Comparison of ENCODE assay signal across 11 cellular contexts in the genomic region with DNA sequence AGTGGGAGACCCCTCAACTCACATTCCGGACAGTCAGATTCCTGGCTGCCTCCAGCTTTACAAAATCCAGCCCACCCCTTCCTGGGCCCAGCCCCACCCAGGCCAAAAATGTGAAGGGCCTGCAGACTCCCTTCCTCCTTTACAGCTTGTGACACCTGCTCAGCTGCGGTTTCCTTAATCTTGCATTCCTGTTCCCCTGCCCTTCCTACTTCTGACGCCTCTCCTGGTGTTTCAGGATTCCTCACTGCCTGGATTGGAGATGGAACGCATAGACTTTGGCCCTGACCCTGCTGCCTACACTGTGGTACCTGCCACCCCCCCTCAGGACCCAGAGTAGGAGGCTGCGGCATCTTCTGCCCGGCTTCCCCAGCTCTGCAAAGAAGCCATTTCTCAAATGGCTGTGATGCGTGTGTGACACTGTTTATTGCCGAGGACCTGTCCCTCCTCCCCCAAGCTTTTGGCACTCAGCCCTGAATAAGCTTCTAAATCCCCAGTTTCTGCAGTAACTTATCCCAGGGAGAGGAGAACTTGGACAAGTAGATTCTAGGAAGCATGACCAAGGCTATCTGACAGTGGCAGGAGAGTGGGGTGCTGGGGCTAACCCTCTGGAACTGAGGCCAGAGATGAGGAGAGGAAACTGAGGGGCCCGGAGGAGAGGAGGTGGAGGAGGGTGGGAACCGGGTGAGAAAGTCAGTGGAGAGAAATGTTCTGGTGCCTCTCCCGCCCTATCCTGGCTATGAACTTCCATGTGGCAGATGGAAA. TPM values are rescaled to one million over a fixed set of nuclear protein-coding genes. Genes with fewer than 3 reads are reported as not detected.
DNase-seq lines count a peak whose midpoint lies in the region; ATAC-seq, FAIRE-seq and TF ChIP-seq lines count a peak whose summit lies in the region.
"Had no signal": no experiment of that assay in that cellular context is flagged by ENCODE, and none has a peak within 500 bp of the region (broad histone marks: within the 10 kb centered on the region; RNA-seq: fewer than 3 reads in every experiment).

No MANE protein-coding gene starts in this region.

- no peak overlapping the region for H3K4me3 Mint-ChIP-seq in effector memory CD8-positive, alpha-beta T cell
- H3K4me3 Mint-ChIP-seq: memory B cell had no signal

- TF ChIP-seq CTCF in heart left ventricle (IDR thresholded peaks at IDR 0.05), result no peak

- H3K36me3 ChIP-seq in adipocyte (ENCODE audit: control insufficient read depth, insufficient read depth, low read length, severe bottlenecking), result no peaks in the 10 kb centered on the region
- no peaks in the 10 kb centered on the region for H3K36me3 ChIP-seq in heart left ventricle
- no peaks in the 10 kb centered on the region for H3K36me3 ChIP-seq in small intestine (ENCODE audit: control insufficient read depth in 2 of 2, insufficient read depth in 2 of 2, low read length in 2 of 2)
- H3K36me3 ChIP-seq: brain microvascular endothelial cell had no signal

- whole genome bisulfite sequencing in heart left ventricle, 4 donors, result 31 to 45% (median 37%) methylated on average over 11 of the region's 11 CpGs
- WGBS in small intestine, 3 donors, result 21 to 45% (median 36%) methylated on average over 11 of the region's 11 CpGs

- peak; percentile 34 for DNase-seq in M059J (ENCODE audit: low read depth)
- no peak for DNase-seq in adipocyte (ENCODE audit: low read depth)
- DNase-seq in heart left ventricle, result no peak
- DNase-seq in small intestine, result peak; percentile 25
- no peak for DNase-seq in iPS-NIHi11 (ENCODE audit: low spot score)
- DNase-seq in effector memory CD8-positive, alpha-beta T cell, result no peak
- DNase-seq in sciatic nerve (ENCODE audit: low spot score), result no peak

- no peak for TF ChIP-seq POLR2A in heart left ventricle (IDR thresholded peaks at IDR 0.05)

- no peak for FAIRE-seq in small intestine (lab: Jason Lieb, UNC)

- H3K4me1 Mint-ChIP-seq in effector memory CD8-positive, alpha-beta T cell (ENCODE audit: low read depth in 2 of 2), result peaks cover 3% of the 10 kb centered on the region in 2 donors
- H3K4me1 Mint-ChIP-seq: CD4-positive, alpha-beta memory T cell had no signal

- peaks cover 33% of the 10 kb centered on the region for H3K4me1 ChIP-seq in adipocyte (ENCODE audit: control insufficient read depth, insufficient read depth, low read length)
- peaks cover 4 to 42% (median 29%) of the 10 kb centered on the region in 12 donors for H3K4me1 ChIP-seq in heart left ventricle
- peaks cover 0 to 1% of the 10 kb centered on the region in 2 donors for H3K4me1 ChIP-seq in small intestine (ENCODE audit: control insufficient read depth in 2 of 2, insufficient read depth in 1 of 2, low read depth in 1 of 2, low read length in 1 of 2)

- H3K9ac ChIP-seq in adipocyte (ENCODE audit: low read length), result peak overlapping the region; percentile 44

- intact Hi-C loops in heart left ventricle (cut with DNase I), result loop anchor here (1.0 to 10.0 kb wide), 11 partner anchors 75 to 205 kb away; a partner anchor contains a TSS
- intact Hi-C loops in sciatic nerve (cut with DNase I), result loop anchor here (10.0 kb wide), 1 partner anchor 187 kb away; a partner anchor contains a TSS

- H3K27ac Mint-ChIP-seq in effector memory CD8-positive, alpha-beta T cell, result no peak overlapping the region
- H3K27ac Mint-ChIP-seq: CD4-positive, alpha-beta memory T cell; memory B cell had no signal

- H3K27me3 Mint-ChIP-seq in effector memory CD8-positive, alpha-beta T cell, result peaks cover 19% of the 10 kb centered on the region in 2 donors

- peak overlapping the region in 11 of 12 donors; percentile 19 to 78 (median 69) for H3K27ac ChIP-seq in heart left ventricle
- H3K27ac ChIP-seq in small intestine (ENCODE audit: low read depth in 1 of 2, low read length in 1 of 2), result peak overlapping the region in 1 of 2 donors; percentile 55
- H3K27ac ChIP-seq: brain microvascular endothelial cell had no signal

- H3K4me3 ChIP-seq in adipocyte (ENCODE audit: low read length), result no peak overlapping the region
- no peak overlapping the region for H3K4me3 ChIP-seq in heart left ventricle
- no peak overlapping the region for H3K4me3 ChIP-seq in small intestine (ENCODE audit: low read depth in 1 of 2, low read length in 2 of 2)

- no peaks in the 10 kb centered on the region for H3K36me3 Mint-ChIP-seq in effector memory CD8-positive, alpha-beta T cell (ENCODE audit: insufficient read depth)
- H3K36me3 Mint-ChIP-seq: CD4-positive, alpha-beta memory T cell; memory B cell had no signal

- no peaks in the 10 kb centered on the region for H3K9me3 Mint-ChIP-seq in effector memory CD8-positive, alpha-beta T cell
- H3K9me3 Mint-ChIP-seq: CD4-positive, alpha-beta memory T cell; memory B cell had no signal

- H3K9me3 ChIP-seq in adipocyte (ENCODE audit: control insufficient read depth, low read length) (no peaks in the 10 kb centered on the region), heart left ventricle (no peaks in the 10 kb centered on the region), small intestine (ENCODE audit: control insufficient read depth, low read depth) (no peaks in the 10 kb centered on the region)

- H3K27me3 ChIP-seq in adipocyte (replicated peaks; ENCODE audit: control insufficient read depth, insufficient read depth, low read length) (peaks cover 18% of the 10 kb centered on the region), heart left ventricle (peaks cover 0 to 6% (median 0%) of the 10 kb centered on the region in 9 donors), small intestine (ENCODE audit: control insufficient read depth in 2 of 2, insufficient read depth in 2 of 2, low read length in 2 of 2) (no peaks in the 10 kb centered on the region)

- ATAC-seq in heart left ventricle, result no peak
- ATAC-seq in effector memory CD8-positive, alpha-beta T cell (replicated peaks), result no peak
- no peak for ATAC-seq in sciatic nerve
- no peak for ATAC-seq in HG02759 (IDR thresholded peaks at IDR 0.05; ENCODE audit: unreplicated experiment)

RNA-seq across cellular contexts. Expression of a gene that starts 24.9 kb away (rescaled TPM):
- total RNA-seq in M059J (2014; rRNA removed; shearing (Covaris generic)), result 2.9 and 4.8 TPM in 2 replicates
- total RNA-seq in heart left ventricle (1 to 10 TPM; 1.7 to 3.9 (median 2.4) TPM), sciatic nerve (3.9 TPM)
- polyA plus RNA-seq in heart left ventricle (1 to 10 TPM; 1.6 to 2.2 TPM), small intestine (1 to 10 TPM; 2.4 to 3.8 (median 2.5) TPM)

RNA-seq across cellular contexts. Expression of a gene that starts 35.9 kb away (rescaled TPM):
- 0.34 and 0.49 TPM in 2 replicates for total RNA-seq in M059J (2014; rRNA removed; shearing (Covaris generic))
- 10 to 100 TPM in 2 of 9 donors, 1 to 10 TPM in 6, under 1 TPM in 1; 0.33 to 15.0 (median 3.2) TPM for total RNA-seq in heart left ventricle
- 1 to 10 TPM; 5.0 to 6.0 TPM for polyA plus RNA-seq in heart left ventricle
- polyA plus RNA-seq in small intestine, result 10 to 100 TPM in 1 of 3 donors, not detected in 2; 13.5 TPM
- total RNA-seq in sciatic nerve, result 107 TPM

RNA-seq across cellular contexts. Expression of a gene that starts 39.5 kb away (rescaled TPM):
- total RNA-seq in M059J (2014; rRNA removed; shearing (Covaris generic)), result 9.0 and 17.6 TPM in 2 replicates
- total RNA-seq in heart left ventricle (10 to 100 TPM; 14.1 to 35.0 (median 25.0) TPM), sciatic nerve (38.2 TPM)
- polyA plus RNA-seq in heart left ventricle (10 to 100 TPM; 19.4 to 27.7 TPM), small intestine (1 to 10 TPM in 2 of 3 donors, under 1 TPM in 1; 0.45 to 4.7 (median 1.1) TPM)

Comparison
In these comparisons a context has a peak if more than half of its experiments do, and no peak if none do; other contexts are left out.
1. DNase-seq: peak in M059J (single experiment) and small intestine (single experiment); none in adipocyte (single experiment), heart left ventricle (0 of 5), iPS-NIHi11 (single experiment), effector memory CD8-positive, alpha-beta T cell (0 of 3) and sciatic nerve (single experiment).